Comparison of ENCODE assay signal across 8 cellular contexts in the genomic region with DNA sequence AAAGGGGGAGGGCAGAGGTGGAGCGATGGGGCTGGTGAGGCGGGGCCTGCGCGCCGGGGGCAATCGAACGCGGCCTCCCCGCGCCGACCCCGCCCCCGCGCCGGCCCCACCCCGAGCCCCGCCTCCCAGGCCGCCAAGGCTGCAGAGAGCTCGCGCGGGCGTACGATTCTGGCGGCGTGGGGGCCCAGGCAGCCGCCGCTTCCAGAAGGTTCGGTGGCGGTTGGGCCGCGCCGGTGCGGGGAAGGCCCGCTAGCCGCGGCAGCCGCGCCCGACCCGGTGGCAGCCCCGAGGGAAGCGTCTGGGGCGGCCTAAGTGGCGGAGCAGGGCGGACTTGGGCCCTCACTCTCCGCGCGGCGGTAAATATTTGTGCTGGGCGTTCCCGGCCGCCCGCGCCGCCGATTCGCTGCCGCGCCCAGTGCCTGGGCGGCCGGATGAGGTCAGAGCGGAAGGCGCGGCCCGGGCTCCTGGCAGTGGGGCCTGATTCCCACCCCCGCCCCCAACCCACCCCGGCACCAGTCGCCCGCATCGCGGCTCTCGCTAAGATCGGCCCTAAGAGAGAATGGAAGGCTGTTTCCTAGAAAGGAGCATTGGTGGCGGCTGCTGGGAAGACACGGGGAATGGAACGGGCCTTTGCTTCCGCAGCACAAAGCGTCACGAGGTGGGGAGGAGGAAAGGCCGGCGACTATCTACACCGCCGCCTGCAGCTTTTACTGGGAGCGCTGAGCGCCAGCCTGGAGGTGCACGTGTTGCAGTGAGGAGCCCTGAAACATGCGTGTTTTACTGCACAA. TPM values are rescaled to one million over a fixed set of nuclear protein-coding genes. Genes with fewer than 3 reads are reported as not detected.
DNase-seq lines count a peak whose midpoint lies in the region; ATAC-seq and TF ChIP-seq lines count a peak whose summit lies in the region.

A gene with protein sequence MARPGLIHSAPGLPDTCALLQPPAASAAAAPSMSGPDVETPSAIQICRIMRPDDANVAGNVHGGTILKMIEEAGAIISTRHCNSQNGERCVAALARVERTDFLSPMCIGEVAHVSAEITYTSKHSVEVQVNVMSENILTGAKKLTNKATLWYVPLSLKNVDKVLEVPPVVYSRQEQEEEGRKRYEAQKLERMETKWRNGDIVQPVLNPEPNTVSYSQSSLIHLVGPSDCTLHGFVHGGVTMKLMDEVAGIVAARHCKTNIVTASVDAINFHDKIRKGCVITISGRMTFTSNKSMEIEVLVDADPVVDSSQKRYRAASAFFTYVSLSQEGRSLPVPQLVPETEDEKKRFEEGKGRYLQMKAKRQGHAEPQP (minus strand): TSS at position 368 of the 788 bp plus-strand sequence. CDS start 368 bp downstream, outside the sequence.

- peak within 1 kb of the TSS; percentile 96 for H3K18ac ChIP-seq in neuronal stem cell (ENCODE audit: low read length)

- H3K9me3 ChIP-seq in ES-I3 (ENCODE audit: control insufficient read depth, insufficient read depth, low read length): no peaks in the 10 kb centered on the region
- H3K9me3 ChIP-seq in neuronal stem cell (replicated peaks in 1 of 2; ENCODE audit: control insufficient read depth in 2 of 2, insufficient read depth in 1 of 2, low read depth in 1 of 2, low read length in 2 of 2): no peaks in the 10 kb centered on the region

- no peak within 1 kb of the TSS for H3K4ac ChIP-seq in neuronal stem cell (ENCODE audit: low read length)

- WGBS in neuronal stem cell (ENCODE audit: extremely low coverage in 2 of 2, insufficient read length in 2 of 2, insufficient replicate concordance in 1 of 2), 2 donors: no CpG with 5 or more reads among the region's 87 CpGs

- peaks cover 9% of the 10 kb centered on the region for H3K79me1 ChIP-seq in neuronal stem cell (ENCODE audit: low read depth, low read length)

- H3K4me3 ChIP-seq in LNCaP clone FGC (ENCODE audit: low read depth, low read length) (peak within 1 kb of the TSS; percentile 67), neuronal stem cell (ENCODE audit: low read length in 2 of 2) (peak within 1 kb of the TSS; percentile 84 to 96)

- H3K9ac ChIP-seq in ES-I3 (ENCODE audit: low read depth, low read length) (peak within 1 kb of the TSS; percentile 83), neuronal stem cell (ENCODE audit: low read depth, low read length, poor library complexity) (peak within 1 kb of the TSS; percentile 87)

- H3K27me3 ChIP-seq in foreskin keratinocyte (no peaks in the 10 kb centered on the region), neuronal stem cell (ENCODE audit: control insufficient read depth in 3 of 3, insufficient read depth in 3 of 3, low read depth in 1 of 3, low read length in 3 of 3) (no peaks in the 10 kb centered on the region)

- H3K23ac ChIP-seq in neuronal stem cell (ENCODE audit: low read depth, low read length, poor library complexity): peak within 1 kb of the TSS; percentile 87

- peak within 1 kb of the TSS; percentile 90 for H3K4me2 ChIP-seq in neuronal stem cell (ENCODE audit: insufficient read depth, low read length, poor library complexity, severe bottlenecking)

- H3K14ac ChIP-seq in neuronal stem cell (ENCODE audit: low read length): peak within 1 kb of the TSS; percentile 97

- peak within 1 kb of the TSS; percentile 97 for H2AFZ ChIP-seq in neuronal stem cell (ENCODE audit: low read length)

- no peak within 1 kb of the TSS for H4K91ac ChIP-seq in neuronal stem cell (ENCODE audit: low read depth, low read length, poor library complexity)

- H3K4me1 ChIP-seq in ES-I3 (ENCODE audit: insufficient read depth, low read length) (peaks cover 4% of the 10 kb centered on the region; the same call in 1 of the 2 replicates), foreskin keratinocyte (no peaks in the 10 kb centered on the region), neuronal stem cell (ENCODE audit: control insufficient read depth in 2 of 2, insufficient read depth in 1 of 2, low read depth in 1 of 2, low read length in 2 of 2) (peaks cover 0 to 8% of the 10 kb centered on the region in 2 donors)

- H3K27ac ChIP-seq in foreskin keratinocyte (peak within 1 kb of the TSS; percentile 99), neuronal stem cell (replicated peaks; ENCODE audit: low read length) (peak within 1 kb of the TSS; percentile 93), substantia nigra (ENCODE audit: low read depth, low read length, poor library complexity, severe bottlenecking) (peak within 1 kb of the TSS; percentile 95)

- H2BK5ac ChIP-seq in neuronal stem cell (ENCODE audit: low read length): no peak within 1 kb of the TSS

- H2AK5ac ChIP-seq in neuronal stem cell (ENCODE audit: low read depth, low read length): peak within 1 kb of the TSS; percentile 41

- ATAC-seq in foreskin keratinocyte: peak; percentile 87

- no peaks in the 10 kb centered on the region for H3K36me3 ChIP-seq in ES-I3 (ENCODE audit: insufficient read depth, low read length)
- H3K36me3 ChIP-seq in neuronal stem cell (replicated peaks in 1 of 2; ENCODE audit: control insufficient read depth in 2 of 2, insufficient read depth in 2 of 2, low read length in 2 of 2): peaks cover 4 to 6% of the 10 kb centered on the region in 2 donors

- H2BK15ac ChIP-seq in neuronal stem cell (ENCODE audit: low read length): no peak within 1 kb of the TSS

- DNase-seq in H4 (ENCODE audit: low spot score): peak; percentile 81
- DNase-seq in LNCaP clone FGC (ENCODE audit: low read depth): peak; percentile 70
- DNase-seq in SHP77 treated with DMSO at 0.1 percent for 48 hours (lab: John Stamatoyannopoulos, UW): peak; percentile 46
- DNase-seq in activated gamma-delta T cell treated with Interleukin-2 at 50 U/mL for 16 hours: peak; percentile 87
- DNase-seq in foreskin keratinocyte: peak; percentile 75 to 87
- DNase-seq in neuronal stem cell (ENCODE audit: low spot score): peak; percentile 90
- peak; percentile 52 to 97 (median 89) for DNase-seq in substantia nigra (lab: John Stamatoyannopoulos, UW)

- no peak within 1 kb of the TSS for H2BK12ac ChIP-seq in neuronal stem cell (ENCODE audit: low read length)

- no peak within 1 kb of the TSS for H2BK120ac ChIP-seq in neuronal stem cell (ENCODE audit: low read depth, low read length)

- TF ChIP-seq CTCF in LNCaP clone FGC (IDR thresholded peaks at IDR 0.05; ENCODE audit: control insufficient read depth, extremely low read depth, insufficient read depth) (peak; percentile 9; the same call in 1 of the 2 replicates), foreskin keratinocyte (conservative IDR thresholded peaks at IDR 0.05) (peak; percentile 61)

- H4K8ac ChIP-seq in neuronal stem cell (ENCODE audit: low read depth, low read length): no peak within 1 kb of the TSS

RNA-seq across cellular contexts. Expression of the gene that starts here (rescaled TPM):
- 50.6 and 56.0 TPM in 2 replicates for total RNA-seq in H4 (2014; rRNA removed; shearing (Covaris generic))
- 138 and 139 TPM in 2 replicates for total RNA-seq in foreskin keratinocyte
- 239 and 257 TPM in 2 replicates for polyA plus RNA-seq in foreskin keratinocyte
- polyA plus RNA-seq in neuronal stem cell (2013, experiment 1 of 2): 83.2 TPM
- 81.2 TPM for polyA plus RNA-seq in neuronal stem cell (2013, experiment 2 of 2)

Comparison
In these comparisons a context has a peak if more than half of its experiments do, and no peak if none do; other contexts are left out.
1. Peak in every context shown above with its lines: DNase-seq, ATAC-seq, H3K4me3 ChIP-seq and H3K27ac ChIP-seq.